In the genomic region with DNA sequence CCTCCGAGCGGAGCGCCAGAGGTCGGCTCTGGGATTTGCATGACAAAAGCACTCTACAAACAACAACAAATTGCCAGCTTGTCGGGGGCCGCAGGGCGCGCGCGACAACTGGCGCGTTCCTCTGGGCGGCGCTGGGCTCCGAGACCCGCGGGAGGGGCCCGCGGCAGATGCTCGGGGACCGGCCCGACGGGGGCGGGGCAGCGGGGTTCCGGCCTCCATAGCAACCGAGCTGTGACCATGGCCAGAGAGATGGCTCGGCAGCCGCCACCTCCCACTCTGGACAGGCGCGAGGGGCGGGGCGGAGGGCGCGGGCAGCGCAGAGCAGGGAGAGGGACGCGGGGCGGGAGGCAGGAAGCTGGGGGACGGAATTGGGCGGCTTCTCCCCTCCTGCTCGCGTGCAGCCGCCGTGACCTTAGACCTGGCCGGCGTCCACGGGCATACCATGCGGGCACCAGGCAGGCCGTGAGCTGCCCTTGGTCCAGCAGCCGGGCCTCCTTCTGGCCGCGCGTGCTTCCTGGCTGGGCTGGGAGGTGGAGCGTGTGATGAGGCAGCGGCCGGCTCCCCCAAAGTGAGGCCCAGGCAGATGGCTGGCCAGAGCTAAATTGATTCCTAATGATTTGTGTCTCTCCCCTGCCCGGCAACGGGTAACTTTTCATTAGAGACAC, we compare ENCODE assay signal across 8 cellular contexts.
DNase-seq lines count a peak whose midpoint lies in the region; ATAC-seq and TF ChIP-seq lines count a peak whose summit lies in the region.

No MANE protein-coding gene starts in this region.

- DNase-seq in AG04450 (ENCODE audit: low read depth, low spot score) (peak; percentile 59), GOT3 (lab: John Stamatoyannopoulos, UW) (peak; percentile 71), NCI-H748 (lab: John Stamatoyannopoulos, UW; ENCODE audit: unreplicated experiment) (peak; percentile 98), left colon (peak; percentile 44 to 50)
- no peak for DNase-seq in CD8-positive, alpha-beta T cell
- DNase-seq in activated naive CD4-positive, alpha-beta T cell treated with anti-CD3 and anti-CD28 coated beads for 36 hours = no peak

- POLR2A ChIA-PET in AG04450 (lab: Yijun Ruan, JAX) = interaction anchor here (0.6 to 1.0 kb wide), 2 partner anchors 10 to 11 kb away, joined by 8 to 10 read pairs; no protein-coding TSS in a partner anchor
- POLR2A ChIA-PET in CD8-positive, alpha-beta T cell (lab: Charles Lee) = no interaction called here

- H3K9ac ChIP-seq in duodenal mucosa (ENCODE audit: low read depth in 1 of 2, low read length in 2 of 2) (no peak overlapping the region), stomach smooth muscle (ENCODE audit: low read length in 2 of 2) (no peak overlapping the region)

- H3K27me3 Mint-ChIP-seq in CD8-positive, alpha-beta T cell (ENCODE audit: low read depth) = peaks cover 32% of the 10 kb centered on the region
- peaks cover 24% of the 10 kb centered on the region for H3K27me3 Mint-ChIP-seq in activated naive CD4-positive, alpha-beta T cell treated with anti-CD3 and anti-CD28 coated beads for 36 hours (ENCODE audit: low read depth)

- H3K27ac ChIP-seq in AG04450 (ENCODE audit: low read depth, low read length) (peak overlapping the region; percentile 31), duodenal mucosa (ENCODE audit: low read depth, low read length) (no peak overlapping the region), stomach smooth muscle (ENCODE audit: low read length) (no peak overlapping the region)
- no peak overlapping the region for H3K27ac ChIP-seq in CD8-positive, alpha-beta T cell (ENCODE audit: low read depth, low read length)

- H3K9me3 ChIP-seq in AG04450 (ENCODE audit: control insufficient read depth, insufficient read depth, low read length) = peaks cover 12% of the 10 kb centered on the region
- no peaks in the 10 kb centered on the region for H3K9me3 ChIP-seq in duodenal mucosa (ENCODE audit: control insufficient read depth in 1 of 2, low read length in 2 of 2)
- H3K9me3 ChIP-seq in stomach smooth muscle (ENCODE audit: control insufficient read depth in 2 of 2, low read length in 2 of 2) = peaks cover 0 to 12% of the 10 kb centered on the region in 2 donors
- no peaks in the 10 kb centered on the region for H3K9me3 ChIP-seq in CD8-positive, alpha-beta T cell (ENCODE audit: low read length)

- H3K36me3 Mint-ChIP-seq in CD8-positive, alpha-beta T cell = no peaks in the 10 kb centered on the region
- H3K36me3 Mint-ChIP-seq in activated naive CD4-positive, alpha-beta T cell treated with anti-CD3 and anti-CD28 coated beads for 36 hours (ENCODE audit: low read depth) = no peaks in the 10 kb centered on the region

- peaks cover 18% of the 10 kb centered on the region for H3K27me3 ChIP-seq in AG04450 (ENCODE audit: control insufficient read depth, insufficient read depth, low read length)
- peaks cover 6 to 9% of the 10 kb centered on the region in 2 donors for H3K27me3 ChIP-seq in duodenal mucosa (ENCODE audit: control insufficient read depth in 1 of 2, insufficient read depth in 2 of 2, low read length in 2 of 2)
- peaks cover 0 to 9% of the 10 kb centered on the region in 2 donors for H3K27me3 ChIP-seq in stomach smooth muscle (ENCODE audit: control insufficient read depth in 1 of 2, insufficient read depth in 2 of 2, low read length in 2 of 2)
- no peaks in the 10 kb centered on the region for H3K27me3 ChIP-seq in CD8-positive, alpha-beta T cell (ENCODE audit: insufficient read depth, low read length)

- CTCF ChIA-PET in AG04450 (lab: Charles Lee) = interaction anchor here (0.6 to 1.0 kb wide), 3 partner anchors 8 to 1020 kb away, joined by 3 to 5 read pairs (median 3); no protein-coding TSS in a partner anchor
- CTCF ChIA-PET in CD8-positive, alpha-beta T cell (lab: Charles Lee) = no interaction called here
- CTCF ChIA-PET in activated naive CD4-positive, alpha-beta T cell treated with anti-CD3 and anti-CD28 coated beads for 36 hours (lab: Charles Lee) = no interaction called here

- no peak for TF ChIP-seq CTCF in AG04450 (IDR thresholded peaks at IDR 0.05; ENCODE audit: low read depth, low read length)
- TF ChIP-seq CTCF in CD8-positive, alpha-beta T cell (IDR thresholded peaks at IDR 0.05) = no peak

- H3K9me3 Mint-ChIP-seq in CD8-positive, alpha-beta T cell = no peaks in the 10 kb centered on the region
- H3K9me3 Mint-ChIP-seq in activated naive CD4-positive, alpha-beta T cell treated with anti-CD3 and anti-CD28 coated beads for 36 hours = no peaks in the 10 kb centered on the region

- ATAC-seq in left colon = peak; percentile 50
- no peak for ATAC-seq in CD8-positive, alpha-beta T cell

- no peak overlapping the region for H3K4me3 Mint-ChIP-seq in CD8-positive, alpha-beta T cell
- H3K4me3 Mint-ChIP-seq in activated naive CD4-positive, alpha-beta T cell treated with anti-CD3 and anti-CD28 coated beads for 36 hours = no peak overlapping the region

- H3K36me3 ChIP-seq in duodenal mucosa (ENCODE audit: control insufficient read depth in 1 of 2, insufficient read depth in 2 of 2, low read length in 2 of 2) (no peaks in the 10 kb centered on the region), stomach smooth muscle (ENCODE audit: control insufficient read depth in 2 of 2, insufficient read depth in 2 of 2, low read length in 2 of 2) (no peaks in the 10 kb centered on the region)
- H3K36me3 ChIP-seq in CD8-positive, alpha-beta T cell (ENCODE audit: insufficient read depth, low read length) = no peaks in the 10 kb centered on the region

- H3K4me3 ChIP-seq in AG04450 (ENCODE audit: low read depth, low read length) = peak overlapping the region; percentile 56
- peak overlapping the region; percentile 15 to 23 for H3K4me3 ChIP-seq in duodenal mucosa (ENCODE audit: low read depth in 1 of 2, low read length in 2 of 2)
- peak overlapping the region; percentile 46 to 71 for H3K4me3 ChIP-seq in stomach smooth muscle (ENCODE audit: low read length in 2 of 2)
- H3K4me3 ChIP-seq in CD8-positive, alpha-beta T cell (ENCODE audit: low read depth, low read length) = no peak overlapping the region

- H3K27ac Mint-ChIP-seq in CD8-positive, alpha-beta T cell = no peak overlapping the region
- H3K27ac Mint-ChIP-seq in activated naive CD4-positive, alpha-beta T cell treated with anti-CD3 and anti-CD28 coated beads for 36 hours = no peak overlapping the region

- H3K4me1 Mint-ChIP-seq in CD8-positive, alpha-beta T cell (ENCODE audit: low read depth) = peaks cover 6% of the 10 kb centered on the region
- H3K4me1 Mint-ChIP-seq in activated naive CD4-positive, alpha-beta T cell treated with anti-CD3 and anti-CD28 coated beads for 36 hours (ENCODE audit: low read depth) = peaks cover 2% of the 10 kb centered on the region

- no peaks in the 10 kb centered on the region for H3K4me1 ChIP-seq in duodenal mucosa (ENCODE audit: control insufficient read depth in 1 of 2, insufficient read depth in 2 of 2, low read length in 2 of 2)
- peaks cover 5% of the 10 kb centered on the region for H3K4me1 ChIP-seq in stomach smooth muscle (ENCODE audit: control insufficient read depth, insufficient read depth, low read length)
- no peaks in the 10 kb centered on the region for H3K4me1 ChIP-seq in CD8-positive, alpha-beta T cell (ENCODE audit: insufficient read depth, low read length)

- intact Hi-C loops in left colon (cut with DNase I, micrococcal nuclease) = no loop called here
- intact Hi-C loops in CD8-positive, alpha-beta T cell (cut with DNase I, micrococcal nuclease) = no loop called here
- intact Hi-C loops in activated naive CD4-positive, alpha-beta T cell treated with anti-CD3 and anti-CD28 coated beads for 36 hours (cut with micrococcal nuclease) = no loop called here

Comparison
In these comparisons a context has a peak if more than half of its experiments do, and no peak if none do; other contexts are left out.
1. DNase-seq: peak in AG04450 (single experiment), GOT3 (single experiment), NCI-H748 (single experiment) and left colon (2 of 2); none in CD8-positive, alpha-beta T cell (0 of 7) and activated naive CD4-positive, alpha-beta T cell treated with anti-CD3 and anti-CD28 coated beads for 36 hours (single experiment).